In the genomic region with DNA sequence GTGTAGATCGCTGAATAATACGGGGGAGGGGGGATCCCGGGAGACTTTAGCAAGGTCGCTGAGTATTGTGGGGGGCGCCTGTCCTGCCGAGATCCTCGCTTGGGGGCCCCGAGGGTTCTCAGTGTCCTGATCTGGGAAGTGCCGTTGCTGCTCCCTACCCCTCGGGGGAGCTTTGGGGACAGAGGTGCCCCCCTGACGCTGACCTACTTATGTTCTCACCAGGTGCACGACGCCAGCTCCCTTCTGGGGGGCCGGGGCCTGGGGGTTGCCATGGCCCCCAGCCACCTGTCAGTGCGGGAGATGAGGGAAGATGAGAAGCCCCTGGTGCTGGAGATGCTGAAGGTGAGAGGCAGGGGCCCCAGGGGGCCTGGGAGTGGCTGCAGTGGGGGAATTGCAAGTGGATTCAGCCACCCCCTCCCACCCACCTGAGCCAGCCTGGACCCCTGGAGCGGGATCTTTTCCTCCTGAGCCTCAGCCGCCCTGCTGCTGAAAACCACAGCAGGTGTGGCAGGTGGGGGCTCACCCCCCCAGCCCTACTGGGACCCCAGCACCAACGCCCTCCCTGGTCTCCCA, we compare ENCODE assay signal across 6 cellular contexts. TPM values are rescaled to one million over a fixed set of nuclear protein-coding genes. Genes with fewer than 3 reads are reported as not detected.
DNase-seq lines count a peak whose midpoint lies in the region; ATAC-seq and TF ChIP-seq lines count a peak whose summit lies in the region.

No MANE protein-coding gene starts in this region.

- H3K9me3 ChIP-seq in DND-41 (ENCODE audit: insufficient read depth, low read length, severe bottlenecking) = no peaks in the 10 kb centered on the region
- no peaks in the 10 kb centered on the region for H3K9me3 ChIP-seq in lower lobe of right lung

- peak overlapping the region; percentile 64 to 91 for H3K4me3 ChIP-seq in DND-41 (ENCODE audit: low read depth in 1 of 2, low read length in 2 of 2)
- peak overlapping the region; percentile 72 for H3K4me3 ChIP-seq in WI38 (ENCODE audit: low read depth, low read length)
- peak overlapping the region; percentile 71 for H3K4me3 ChIP-seq in lower lobe of right lung

- H3K4me1 ChIP-seq in DND-41 (ENCODE audit: insufficient read depth, low read length) (peaks cover 37% of the 10 kb centered on the region), lower lobe of right lung (peaks cover 38% of the 10 kb centered on the region)

- H3K4me2 ChIP-seq in DND-41 (ENCODE audit: insufficient read depth, low read length) = peak overlapping the region; percentile 98

- H3K27ac ChIP-seq in DND-41 (ENCODE audit: low read length) (peak overlapping the region; percentile 83), lower lobe of right lung (peak overlapping the region; percentile 77)

- peaks cover 16% of the 10 kb centered on the region for H3K79me2 ChIP-seq in DND-41 (ENCODE audit: insufficient read depth, low read length)

- intact Hi-C loops in lower lobe of right lung (cut with DNase I) = no loop called here

- H4K20me1 ChIP-seq in DND-41 (ENCODE audit: insufficient read depth, low read length) = peaks cover 7% of the 10 kb centered on the region; the same call in 1 of the 2 replicates

- TF ChIP-seq CTCF in DND-41 (IDR thresholded peaks at IDR 0.05; ENCODE audit: borderline replicate concordance, extremely low read depth, low read length, poor library complexity, severe bottlenecking) (peak; percentile 11), WI38 (IDR thresholded peaks at IDR 0.05; ENCODE audit: low read depth, low read length) (no peak), lower lobe of right lung (IDR thresholded peaks at IDR 0.05) (no peak)

- H3K27me3 ChIP-seq in DND-41 (ENCODE audit: insufficient read depth, low read length, poor library complexity) = no peaks in the 10 kb centered on the region
- peaks cover 8% of the 10 kb centered on the region for H3K27me3 ChIP-seq in lower lobe of right lung (ENCODE audit: low read depth)

- H3K9ac ChIP-seq in DND-41 (ENCODE audit: low read depth, low read length) = peak overlapping the region; percentile 79

- DNase-seq in DND-41 (no peak), lower lobe of right lung (no peak), LoVo (ENCODE audit: low spot score) (no peak)

- peak overlapping the region; percentile 91 for H2AFZ ChIP-seq in DND-41 (ENCODE audit: low read depth, low read length)

- peak; percentile 33 for ATAC-seq in DND-41 (ENCODE audit: insufficient read depth, low read depth)
- ATAC-seq in lower lobe of right lung = no peak
- ATAC-seq in HG02981 (IDR thresholded peaks at IDR 0.05; ENCODE audit: unreplicated experiment) = no peak
- no peak for ATAC-seq in GM18498 (IDR thresholded peaks at IDR 0.05; ENCODE audit: unreplicated experiment)

- H3K36me3 ChIP-seq in DND-41 (ENCODE audit: insufficient read depth, low read length) = peaks cover 23% of the 10 kb centered on the region
- H3K36me3 ChIP-seq in lower lobe of right lung = peaks cover 28% of the 10 kb centered on the region

RNA-seq across cellular contexts. Expression of gene NAT14, which starts 0.5 kb away (rescaled TPM):
- total RNA-seq in lower lobe of right lung = 16.6 TPM

RNA-seq across cellular contexts. Expression of gene SSC5D, which starts 2.7 kb away (rescaled TPM):
- total RNA-seq in lower lobe of right lung = 4.7 TPM

RNA-seq across cellular contexts. Expression of gene ZNF628, which starts 9.1 kb away (rescaled TPM):
- total RNA-seq in lower lobe of right lung = 7.1 TPM

RNA-seq across cellular contexts. Expression of gene C19orf85, which starts 21.0 kb away (rescaled TPM):
- total RNA-seq in lower lobe of right lung = not detected

RNA-seq across cellular contexts. Expression of gene ISOC2, which starts 24.1 kb away (rescaled TPM):
- total RNA-seq in lower lobe of right lung = 28.6 TPM
